Comparison of ENCODE assay signal across 27 cellular contexts in genomic region chr1:3226664-3227371, GRCh38.
A peak's percentile ranks its signal among the peaks of the same experiment; 100 is the strongest.
DNase-seq lines count a peak whose midpoint lies in the region; FAIRE-seq and TF ChIP-seq lines count a peak whose summit lies in the region.
"Had no signal": no experiment of that assay in that cellular context is flagged by ENCODE, and none has a peak within 500 bp of the region (broad histone marks: within the 10 kb centered on the region; RNA-seq: fewer than 3 reads in every experiment).

No MANE protein-coding gene starts in this region.

- peak; percentile 15 for DNase-seq in NAMALWA (ENCODE audit: low spot score)
- DNase-seq in H1 (ENCODE audit: low read depth in 1 of 2, low spot score in 2 of 2) = no peak
- no peak for DNase-seq in neural crest cell (ENCODE audit: low read depth, low spot score)
- no peak for DNase-seq in stimulated activated CD4-positive, alpha-beta T cell treated with anti-CD3 and anti-CD28 coated beads, Interleukin-12 subunit alpha, Interleukin-12 subunit beta, amount 100 ng/mL, for 4 hours
- DNase-seq in COR-L47 (lab: John Stamatoyannopoulos, UW) = no peak
- DNase-seq in endothelial cell (ENCODE audit: low spot score) = no peak
- no peak for DNase-seq in NCI-H524 (lab: John Stamatoyannopoulos, UW)
- DNase-seq: C1 segment of cervical spinal cord; Caco-2; CD4-positive, alpha-beta memory T cell; DMS 273 treated with DMSO at 0.1 percent for 48 hours; DMS79; EL; GDM1; Karpas-422; NCI-H1092 treated with DMSO at 0.1 percent for 48 hours; NCI-H1436; NCI-H187; NCI-H2081 treated with DMSO at 0.1 percent for 48 hours; NCI-H2171; NCI-H345; NCI-H510A treated with DMSO at 0.1 percent for 48 hours; NCI-H748 treated with DMSO at 0.1 percent for 48 hours; NK-92 treated with Interleukin-12 subunit alpha and Interleukin-12 subunit beta, amount 100 ng/mL, for 24 hours; PC-9; SJCRH30 had no signal

- WGBS in H1 (ENCODE audit: extremely low coverage in 1 of 2, insufficient coverage in 1 of 2, insufficient read length in 1 of 2, insufficient replicate concordance in 2 of 2, low coverage in 1 of 2, low lambda C conversion rate in 2 of 2, missing lambda C conversion rate in 1 of 2), 2 experiments = 87% methylated on average over 29 of the region's 29 CpGs; no CpG with 5 or more reads in 1 of the 2 experiments

- H3K79me1 ChIP-seq in H1 (ENCODE audit: low read depth, low read length) = no peaks in the 10 kb centered on the region

- H3K27ac Mint-ChIP-seq in neural crest cell (ENCODE audit: unreplicated experiment) (no peak overlapping the region), endothelial cell (ENCODE audit: unreplicated experiment) (no peak overlapping the region)

- H4K8ac ChIP-seq in H1 (ENCODE audit: extremely low read depth, insufficient read depth, low read length) = no peak overlapping the region

- H3K36me3 ChIP-seq in H1 (ENCODE audit: control insufficient read depth in 2 of 4, insufficient read depth in 4 of 4, low read length in 3 of 4) = no peaks in the 10 kb centered on the region
- H3K36me3 ChIP-seq: SJCRH30 had no signal

- H2BK20ac ChIP-seq in H1 (ENCODE audit: low read length) = no peak overlapping the region

- H4K5ac ChIP-seq in H1 (ENCODE audit: insufficient read length, low read depth, low read length) = no peak overlapping the region

- H3K18ac ChIP-seq in H1 (ENCODE audit: extremely low read depth, low read length) = no peak overlapping the region

- H2AK5ac ChIP-seq in H1 (ENCODE audit: low read depth, low read length) = no peak overlapping the region

- H3K4me3 Mint-ChIP-seq in neural crest cell (peak overlapping the region; percentile 78), endothelial cell (ENCODE audit: unreplicated experiment) (no peak overlapping the region)
- H3K4me3 Mint-ChIP-seq: CD4-positive, alpha-beta memory T cell had no signal

- no peak overlapping the region for H3K56ac ChIP-seq in H1 (replicated peaks; ENCODE audit: insufficient read length, low read depth, low read length)

- H2AFZ ChIP-seq in H1 (ENCODE audit: low read length) = no peak overlapping the region
- H2AFZ ChIP-seq: PC-9 had no signal

- H3K27me3 ChIP-seq in H1 (replicated peaks in 1 of 4; ENCODE audit: control insufficient read depth in 3 of 4, extremely low read depth in 1 of 4, insufficient read depth in 3 of 4, low read length in 3 of 4) = no peaks in the 10 kb centered on the region; a peak in 1 of 7 replicates

- FAIRE-seq in H1 (lab: Jason Lieb, UNC) = no peak
- FAIRE-seq: GM12878 had no signal

- no peak for TF ChIP-seq CTCF in H1 (IDR thresholded peaks at IDR 0.05; ENCODE audit: control extremely low read depth in 1 of 3, insufficient read depth in 1 of 3, low read depth in 1 of 3, low read length in 3 of 3)
- no peak for TF ChIP-seq CTCF in neural crest cell (conservative IDR thresholded peaks at IDR 0.05)
- TF ChIP-seq CTCF in endothelial cell (IDR thresholded peaks at IDR 0.05; ENCODE audit: unreplicated experiment) = no peak

- peaks cover 47% of the 10 kb centered on the region for H3K4me1 Mint-ChIP-seq in neural crest cell
- H3K4me1 Mint-ChIP-seq in endothelial cell (ENCODE audit: unreplicated experiment) = no peaks in the 10 kb centered on the region
- H3K4me1 Mint-ChIP-seq: CD4-positive, alpha-beta memory T cell had no signal

- TF ChIP-seq RAD21 in H1 (IDR thresholded peaks at IDR 0.05 in 1 of 2, conservative IDR thresholded peaks at IDR 0.05 in 1 of 2; ENCODE audit: low read depth in 2 of 2, low read length in 2 of 2) = peak in 1 of 2 experiments; percentile 21; a peak in 1 of 4 replicates

- no peak overlapping the region for H4K91ac ChIP-seq in H1 (replicated peaks; ENCODE audit: insufficient read length, low read length)

- H3K14ac ChIP-seq in H1 (ENCODE audit: insufficient read length) = no peak overlapping the region

- no peak overlapping the region for H2BK12ac ChIP-seq in H1 (ENCODE audit: low read depth, low read length)

- no peak overlapping the region for H3K23ac ChIP-seq in H1 (ENCODE audit: insufficient read length)

- H3K4me1 ChIP-seq in H1 (replicated peaks in 1 of 4; ENCODE audit: control insufficient read depth in 3 of 4, insufficient read depth in 4 of 4, low read length in 3 of 4) = peaks cover 0 to 7% (median 4%) of the 10 kb centered on the region in 4 experiments; a peak in 4 of 7 replicates

- H3K9me3 Mint-ChIP-seq in neural crest cell (no peaks in the 10 kb centered on the region), endothelial cell (ENCODE audit: unreplicated experiment) (no peaks in the 10 kb centered on the region)

- no peak overlapping the region for H3K9ac ChIP-seq in H1 (replicated peaks in 1 of 4; ENCODE audit: extremely low read depth in 1 of 4, low read depth in 3 of 4, low read length in 3 of 4)

- POLR2A ChIA-PET in H1 (lab: Charles Lee; ENCODE audit: partially characterized antibody) = no interaction called here

- H3K79me2 ChIP-seq in H1 (ENCODE audit: control insufficient read depth in 1 of 2, insufficient read depth in 2 of 2, low read length in 2 of 2) = no peaks in the 10 kb centered on the region

- no peak overlapping the region for H3K4me3 ChIP-seq in H1 (ENCODE audit: extremely low read depth in 1 of 4, insufficient read depth in 2 of 4, low read depth in 3 of 4, low read length in 4 of 4)
- H3K4me3 ChIP-seq: GM12878, PC-9, SJCRH30 had no signal

- TF ChIP-seq EP300 in H1 (IDR thresholded peaks at IDR 0.05; ENCODE audit: borderline replicate concordance in 1 of 2, low read depth in 2 of 2, low read length in 2 of 2) = no peak

- no peaks in the 10 kb centered on the region for H3K9me3 ChIP-seq in H1 (ENCODE audit: insufficient read depth in 2 of 2, low read depth in 1 of 2, low read length in 1 of 2)
- H3K9me3 ChIP-seq: Caco-2, SJCRH30 had no signal

- H2BK15ac ChIP-seq in H1 (ENCODE audit: low read length) = no peak overlapping the region

- H4K20me1 ChIP-seq in H1 (replicated peaks in 1 of 2; ENCODE audit: control insufficient read depth in 1 of 2, insufficient read depth in 2 of 2, low read length in 2 of 2) = no peaks in the 10 kb centered on the region

- no peak overlapping the region for H2BK5ac ChIP-seq in H1 (ENCODE audit: low read depth, low read length)

- H3K4me2 ChIP-seq in H1 (ENCODE audit: insufficient read depth in 1 of 2, low read depth in 2 of 2, low read length in 2 of 2) = no peak overlapping the region
- H3K4me2 ChIP-seq: PC-9 had no signal

- H3K36me3 Mint-ChIP-seq in neural crest cell (ENCODE audit: low read depth) (no peaks in the 10 kb centered on the region), endothelial cell (ENCODE audit: low read depth, unreplicated experiment) (no peaks in the 10 kb centered on the region)
- H3K36me3 Mint-ChIP-seq: CD4-positive, alpha-beta memory T cell had no signal

- H3K27me3 Mint-ChIP-seq in neural crest cell (ENCODE audit: low read depth) (peaks cover 78% of the 10 kb centered on the region), endothelial cell (ENCODE audit: unreplicated experiment) (peaks cover 8% of the 10 kb centered on the region)

- H2BK120ac ChIP-seq in H1 (replicated peaks; ENCODE audit: low read depth, low read length) = no peak overlapping the region

- no peaks in the 10 kb centered on the region for H3K23me2 ChIP-seq in H1 (ENCODE audit: low read depth, low read length)

- no peak overlapping the region for H3K27ac ChIP-seq in H1 (ENCODE audit: low read depth, low read length)
- H3K27ac ChIP-seq: PC-9, SJCRH30 had no signal

- no peak for TF ChIP-seq POLR2A in H1 (IDR thresholded peaks at IDR 0.05; ENCODE audit: control extremely low read depth in 1 of 2, low read depth in 2 of 2, low read length in 2 of 2)

- CTCF ChIA-PET in H1 (lab: Charles Lee; ENCODE audit: partially characterized antibody) = interaction anchor here (1.0 to 1.3 kb wide), 3 partner anchors 9 to 73 kb away, joined by 3 to 4 read pairs (median 4); no protein-coding TSS in a partner anchor

- no peak overlapping the region for H3K4ac ChIP-seq in H1 (replicated peaks; ENCODE audit: insufficient read length, low read depth, low read length)

TF ChIP-seq in H1, 55 proteins besides CTCF, POLR2A, EP300 and RAD21:
- TF ChIP-seq CREB1 (IDR thresholded peaks at IDR 0.05) (no peak), GABPA (IDR thresholded peaks at IDR 0.05; ENCODE audit: borderline replicate concordance, insufficient read depth, low read length) (peak; percentile 40; the same call in 1 of the 2 replicates), MAFK (IDR thresholded peaks at IDR 0.05; ENCODE audit: low read depth, low read length) (no peak), CBX8 (IDR thresholded peaks at IDR 0.05; ENCODE audit: borderline replicate concordance, low read depth, low read length) (no peak)
